11 cellular contexts compared by ENCODE assay signal in the genomic region with DNA sequence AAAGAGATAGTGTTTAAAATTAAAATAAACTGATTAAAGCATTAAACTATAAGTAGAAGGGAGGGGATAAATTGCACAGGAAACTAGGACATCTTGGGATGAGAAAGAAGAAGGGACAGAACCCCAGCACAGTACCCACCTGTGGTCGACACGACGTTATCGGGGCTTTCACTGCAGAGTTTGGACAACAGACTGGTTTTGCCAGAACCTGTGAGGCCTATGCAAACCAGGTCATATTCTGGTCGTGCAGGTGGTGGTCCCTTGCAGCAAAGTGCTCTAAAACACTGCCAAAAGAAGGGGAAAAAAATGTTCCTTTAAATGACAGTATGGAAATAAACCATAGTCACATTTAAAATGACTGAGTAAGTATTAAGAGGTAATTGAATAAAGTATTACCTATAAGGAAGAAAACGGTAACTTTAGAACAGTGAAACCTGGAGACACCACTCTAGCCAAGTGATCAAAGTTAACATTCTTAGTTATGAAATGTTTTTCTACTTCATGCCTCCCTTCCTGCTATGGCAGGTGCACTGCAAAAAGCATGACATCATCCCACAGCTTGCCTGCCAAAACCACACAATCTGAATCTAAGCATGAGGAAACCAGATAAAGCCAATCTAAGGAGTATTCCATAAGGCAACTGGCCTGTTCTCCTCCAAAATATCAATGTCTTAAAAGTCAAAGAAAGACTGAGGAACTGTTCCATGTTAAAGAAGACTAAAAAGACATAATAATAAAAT.
DNase-seq lines count a peak whose midpoint lies in the region; ATAC-seq and TF ChIP-seq lines count a peak whose summit lies in the region.
"Had no signal": no experiment of that assay in that cellular context is flagged by ENCODE, and none has a peak within 500 bp of the region (broad histone marks: within the 10 kb centered on the region; RNA-seq: fewer than 3 reads in every experiment).

No MANE protein-coding gene starts in this region.

- H3K4me3 ChIP-seq in epithelial cell of proximal tubule (ENCODE audit: low read depth, low read length) = no peak overlapping the region
- H3K4me3 ChIP-seq: esophagus squamous epithelium, SK-N-MC had no signal

- TF ChIP-seq CTCF in epithelial cell of proximal tubule (conservative IDR thresholded peaks at IDR 0.05; ENCODE audit: low read depth, low read length) = no peak

- peaks cover 37% of the 10 kb centered on the region for H3K4me1 Mint-ChIP-seq in stimulated activated effector memory CD8-positive, alpha-beta T cell treated with anti-CD3 and anti-CD28 coated beads, Interleukin-12 subunit alpha, Interleukin-12 subunit beta, amount 100 ng/mL, for 72 hours

- no peak overlapping the region for H3K27ac Mint-ChIP-seq in stimulated activated effector memory CD8-positive, alpha-beta T cell treated with anti-CD3 and anti-CD28 coated beads, Interleukin-12 subunit alpha, Interleukin-12 subunit beta, amount 100 ng/mL, for 72 hours

- ATAC-seq in GM19043 (IDR thresholded peaks at IDR 0.05; ENCODE audit: low read depth, unreplicated experiment) (peak; percentile 52), GM18867 (IDR thresholded peaks at IDR 0.05; ENCODE audit: unreplicated experiment) (no peak)
- no peak for ATAC-seq in stimulated activated effector memory CD8-positive, alpha-beta T cell treated with anti-CD3 and anti-CD28 coated beads, Interleukin-12 subunit alpha, Interleukin-12 subunit beta, amount 100 ng/mL, for 72 hours
- ATAC-seq: activated T-cell treated with anti-CD3 and anti-CD28 coated beads, Interleukin-2, amount 50 U/mL, for 4 hours had no signal

- H3K9me3 Mint-ChIP-seq in stimulated activated effector memory CD8-positive, alpha-beta T cell treated with anti-CD3 and anti-CD28 coated beads, Interleukin-12 subunit alpha, Interleukin-12 subunit beta, amount 100 ng/mL, for 72 hours = no peaks in the 10 kb centered on the region

- H3K36me3 Mint-ChIP-seq in stimulated activated effector memory CD8-positive, alpha-beta T cell treated with anti-CD3 and anti-CD28 coated beads, Interleukin-12 subunit alpha, Interleukin-12 subunit beta, amount 100 ng/mL, for 72 hours = no peaks in the 10 kb centered on the region

- H3K4me3 Mint-ChIP-seq in stimulated activated effector memory CD8-positive, alpha-beta T cell treated with anti-CD3 and anti-CD28 coated beads, Interleukin-12 subunit alpha, Interleukin-12 subunit beta, amount 100 ng/mL, for 72 hours = no peak overlapping the region
- H3K4me3 Mint-ChIP-seq: activated T-cell treated with anti-CD3 and anti-CD28 coated beads, Interleukin-2, amount 50 U/mL, for 4 hours had no signal

- DNase-seq in AML-193 (lab: John Stamatoyannopoulos, UW) = peak; percentile 3 to 10
- peak; percentile 85 for DNase-seq in NCI-H2029 treated with DMSO at 0.1 percent for 48 hours (lab: John Stamatoyannopoulos, UW)
- peak; percentile 27 for DNase-seq in epithelial cell of proximal tubule (ENCODE audit: low read depth)
- no peak for DNase-seq in NCI-H526 treated with DMSO at 0.1 percent for 48 hours (lab: John Stamatoyannopoulos, UW)
- DNase-seq in stimulated activated CD4-positive, alpha-beta T cell treated with anti-CD3 and anti-CD28 coated beads, Interleukin-4, amount 100 ng/mL, for 24 hours = no peak
- DNase-seq in stimulated activated effector memory CD8-positive, alpha-beta T cell treated with anti-CD3 and anti-CD28 coated beads, Interleukin-12 subunit alpha, Interleukin-12 subunit beta, amount 100 ng/mL, for 72 hours (ENCODE audit: low spot score in 2 of 2) = no peak
- DNase-seq: activated T-cell treated with anti-CD3 and anti-CD28 coated beads, Interleukin-2, amount 50 U/mL, for 4 hours; esophagus squamous epithelium had no signal

Comparison
In these comparisons a context has a peak if more than half of its experiments do, and no peak if none do; other contexts are left out.
1. DNase-seq: peak in AML-193 (2 of 2), NCI-H2029 treated with DMSO at 0.1 percent for 48 hours (single experiment) and epithelial cell of proximal tubule (single experiment); none in NCI-H526 treated with DMSO at 0.1 percent for 48 hours (single experiment), stimulated activated CD4-positive, alpha-beta T cell treated with anti-CD3 and anti-CD28 coated beads, Interleukin-4, amount 100 ng/mL, for 24 hours (single experiment) and stimulated activated effector memory CD8-positive, alpha-beta T cell treated with anti-CD3 and anti-CD28 coated beads, Interleukin-12 subunit alpha, Interleukin-12 subunit beta, amount 100 ng/mL, for 72 hours (0 of 2).